In the genomic region with DNA sequence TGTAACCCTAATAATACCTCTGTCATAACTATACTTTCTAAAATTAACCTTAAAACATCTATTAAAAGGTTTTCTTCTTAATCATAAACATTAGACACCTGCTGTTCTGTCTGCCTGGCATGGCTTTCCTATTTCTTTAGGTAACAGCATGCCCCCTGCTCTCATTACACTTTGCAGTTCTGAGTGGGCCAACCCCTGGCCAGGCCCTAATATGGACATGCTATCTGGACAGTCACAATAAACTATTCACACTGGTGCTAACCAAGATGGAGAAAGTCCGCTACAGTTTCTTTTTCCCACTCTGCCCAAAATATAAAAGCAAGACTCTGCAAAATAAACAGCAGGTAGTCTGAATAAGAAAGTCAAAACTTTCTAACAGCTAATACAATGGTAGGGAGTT, we compare ENCODE assay signal across 22 cellular contexts.
A peak's percentile ranks its signal among the peaks of the same experiment; 100 is the strongest.
DNase-seq lines count a peak whose midpoint lies in the region; ATAC-seq and TF ChIP-seq lines count a peak whose summit lies in the region.
"Had no signal": no experiment of that assay in that cellular context is flagged by ENCODE, and none has a peak within 500 bp of the region (broad histone marks: within the 10 kb centered on the region; RNA-seq: fewer than 3 reads in every experiment).

No MANE protein-coding gene starts in this region.

- peak overlapping the region in 4 of 7 donors; percentile 39 to 93 (median 74) for H3K27ac Mint-ChIP-seq in CD4-positive, alpha-beta memory T cell
- no peak overlapping the region for H3K27ac Mint-ChIP-seq in endodermal cell
- H3K27ac Mint-ChIP-seq in stimulated activated effector memory CD8-positive, alpha-beta T cell treated with anti-CD3 and anti-CD28 coated beads, Interleukin-12 subunit alpha, Interleukin-12 subunit beta, amount 100 ng/mL, for 72 hours: peak overlapping the region; percentile 3
- H3K27ac Mint-ChIP-seq: T-cell had no signal

- no peak for DNase-seq in CD4-positive, alpha-beta memory T cell
- DNase-seq in endodermal cell: no peak
- no peak for DNase-seq in stimulated activated effector memory CD8-positive, alpha-beta T cell treated with anti-CD3 and anti-CD28 coated beads, Interleukin-12 subunit alpha, Interleukin-12 subunit beta, amount 100 ng/mL, for 72 hours (ENCODE audit: low spot score in 2 of 2)
- DNase-seq in DMS153 treated with DMSO at 0.1 percent for 48 hours (lab: John Stamatoyannopoulos, UW; ENCODE audit: unreplicated experiment): no peak
- DNase-seq in nucleus accumbens (lab: John Stamatoyannopoulos, UW): no peak
- no peak for DNase-seq in RPMI8226
- DNase-seq: Calu3; CD8-positive, alpha-beta T cell; DMS79; H9; KBM-7; NCI-H1092 treated with DMSO at 0.1 percent for 48 hours; NCI-H1694; NCI-H2081; NCI-H2171; NCI-H345; NCI-H524; Peyer's patch; SJCRH30; T-cell had no signal

- H3K36me3 ChIP-seq in CD4-positive, alpha-beta memory T cell (ENCODE audit: insufficient read depth, low read length): no peaks in the 10 kb centered on the region
- H3K36me3 ChIP-seq in HEK293 (ENCODE audit: control insufficient read depth in 2 of 2, insufficient read depth in 1 of 2, low read length in 2 of 2) (no peaks in the 10 kb centered on the region), endodermal cell (ENCODE audit: control insufficient read depth, insufficient read depth, low read length) (no peaks in the 10 kb centered on the region)
- H3K36me3 ChIP-seq: BLaER1, Peyer's patch, SJCRH30 had no signal

- H3K9me3 Mint-ChIP-seq in CD4-positive, alpha-beta memory T cell: no peaks in the 10 kb centered on the region
- no peaks in the 10 kb centered on the region for H3K9me3 Mint-ChIP-seq in endodermal cell
- H3K9me3 Mint-ChIP-seq in stimulated activated effector memory CD8-positive, alpha-beta T cell treated with anti-CD3 and anti-CD28 coated beads, Interleukin-12 subunit alpha, Interleukin-12 subunit beta, amount 100 ng/mL, for 72 hours: no peaks in the 10 kb centered on the region
- H3K9me3 Mint-ChIP-seq: CD8-positive, alpha-beta T cell; T-cell had no signal

- H3K4me1 ChIP-seq in CD4-positive, alpha-beta memory T cell (ENCODE audit: insufficient read depth, low read length): peaks cover 29% of the 10 kb centered on the region
- no peaks in the 10 kb centered on the region for H3K4me1 ChIP-seq in HEK293 (ENCODE audit: control insufficient read depth, insufficient read depth, low read length)
- H3K4me1 ChIP-seq in endodermal cell (ENCODE audit: control insufficient read depth, insufficient read depth, low read length): peaks cover 21% of the 10 kb centered on the region
- H3K4me1 ChIP-seq: BLaER1, SJCRH30 had no signal

- intact Hi-C loops in CD4-positive, alpha-beta memory T cell (cut with micrococcal nuclease): loop anchor here (10.0 kb wide), 1 partner anchor 369 kb away; the partner anchor contains the start of gene CROT

- no peaks in the 10 kb centered on the region for H3K27me3 Mint-ChIP-seq in CD4-positive, alpha-beta memory T cell
- H3K27me3 Mint-ChIP-seq in endodermal cell (ENCODE audit: insufficient read depth): no peaks in the 10 kb centered on the region
- H3K27me3 Mint-ChIP-seq: T-cell had no signal

- no peak for TF ChIP-seq CTCF in HEK293 (tag by site-specific recombination; IDR thresholded peaks at IDR 0.05)
- TF ChIP-seq CTCF in endodermal cell (conservative IDR thresholded peaks at IDR 0.05): no peak

- H3K9me3 ChIP-seq in CD4-positive, alpha-beta memory T cell (ENCODE audit: control insufficient read depth in 1 of 2, low read length in 2 of 2): no peaks in the 10 kb centered on the region
- H3K9me3 ChIP-seq in HEK293 (ENCODE audit: control insufficient read depth, insufficient read depth, low read depth, low read length): no peaks in the 10 kb centered on the region
- no peaks in the 10 kb centered on the region for H3K9me3 ChIP-seq in endodermal cell (ENCODE audit: control insufficient read depth, low read length)
- H3K9me3 ChIP-seq: BLaER1, Peyer's patch, SJCRH30 had no signal

- no peak overlapping the region for H3K27ac ChIP-seq in CD4-positive, alpha-beta memory T cell (ENCODE audit: low read depth, low read length)
- H3K27ac ChIP-seq in HEK293 (ENCODE audit: extremely low read depth, low read depth, low read length) (no peak overlapping the region), endodermal cell (ENCODE audit: low read depth, low read length) (no peak overlapping the region)
- H3K27ac ChIP-seq: BLaER1, Peyer's patch, SJCRH30 had no signal

- no peak overlapping the region for H3K4me3 Mint-ChIP-seq in CD4-positive, alpha-beta memory T cell
- no peak overlapping the region for H3K4me3 Mint-ChIP-seq in endodermal cell
- no peak overlapping the region for H3K4me3 Mint-ChIP-seq in stimulated activated effector memory CD8-positive, alpha-beta T cell treated with anti-CD3 and anti-CD28 coated beads, Interleukin-12 subunit alpha, Interleukin-12 subunit beta, amount 100 ng/mL, for 72 hours
- H3K4me3 Mint-ChIP-seq: CD8-positive, alpha-beta T cell; H9; T-cell had no signal

- 93% methylated on average over 1 of the region's 1 CpG; no CpG with 5 or more reads in 1 of the 2 experiments for WGBS in endodermal cell (ENCODE audit: insufficient coverage in 1 of 2, insufficient read length in 1 of 2), 2 experiments

- H3K4me3 ChIP-seq in CD4-positive, alpha-beta memory T cell (ENCODE audit: low read length in 2 of 2): no peak overlapping the region
- H3K4me3 ChIP-seq in HEK293 (ENCODE audit: low read depth, low read length) (no peak overlapping the region), endodermal cell (ENCODE audit: low read length) (peak overlapping the region; percentile 24)
- H3K4me3 ChIP-seq: BLaER1, Peyer's patch, SJCRH30 had no signal

- H3K27me3 ChIP-seq in CD4-positive, alpha-beta memory T cell (ENCODE audit: insufficient read depth, low read length): no peaks in the 10 kb centered on the region
- H3K27me3 ChIP-seq in endodermal cell (ENCODE audit: control insufficient read depth, insufficient read depth, low read length, poor library complexity, severe bottlenecking): no peaks in the 10 kb centered on the region
- H3K27me3 ChIP-seq: BLaER1, Peyer's patch, SJCRH30 had no signal

- POLR2A ChIA-PET in CD4-positive, alpha-beta memory T cell (lab: Charles Lee; ENCODE audit: partially characterized antibody): no interaction called here
- POLR2A ChIA-PET in HEK293 (lab: Yijun Ruan, JAX): no interaction called here

- H3K4me1 Mint-ChIP-seq in CD4-positive, alpha-beta memory T cell: peaks cover 24 to 43% (median 35%) of the 10 kb centered on the region in 4 donors
- peaks cover 44% of the 10 kb centered on the region for H3K4me1 Mint-ChIP-seq in endodermal cell
- peaks cover 28% of the 10 kb centered on the region for H3K4me1 Mint-ChIP-seq in stimulated activated effector memory CD8-positive, alpha-beta T cell treated with anti-CD3 and anti-CD28 coated beads, Interleukin-12 subunit alpha, Interleukin-12 subunit beta, amount 100 ng/mL, for 72 hours

- H3K36me3 Mint-ChIP-seq in CD4-positive, alpha-beta memory T cell: no peaks in the 10 kb centered on the region
- peaks cover 6% of the 10 kb centered on the region for H3K36me3 Mint-ChIP-seq in endodermal cell (ENCODE audit: low read depth)
- no peaks in the 10 kb centered on the region for H3K36me3 Mint-ChIP-seq in stimulated activated effector memory CD8-positive, alpha-beta T cell treated with anti-CD3 and anti-CD28 coated beads, Interleukin-12 subunit alpha, Interleukin-12 subunit beta, amount 100 ng/mL, for 72 hours
- H3K36me3 Mint-ChIP-seq: CD8-positive, alpha-beta T cell; T-cell had no signal

- no peak overlapping the region for H3K9ac ChIP-seq in endodermal cell (ENCODE audit: extremely low read depth, low read length, poor library complexity, severe bottlenecking)
- H3K9ac ChIP-seq: BLaER1 had no signal

- ATAC-seq in stimulated activated effector memory CD8-positive, alpha-beta T cell treated with anti-CD3 and anti-CD28 coated beads, Interleukin-12 subunit alpha, Interleukin-12 subunit beta, amount 100 ng/mL, for 72 hours: no peak
- ATAC-seq: CD8-positive, alpha-beta T cell; T-cell had no signal

- CTCF ChIA-PET in CD4-positive, alpha-beta memory T cell (lab: Charles Lee; ENCODE audit: partially characterized antibody): interaction anchor here (1.8 kb wide), 1 partner anchor 173 kb away, joined by 3 read pairs; no protein-coding TSS in a partner anchor
- CTCF ChIA-PET in HEK293 (lab: Yijun Ruan, JAX): no interaction called here

TF ChIP-seq in HEK293, 187 proteins besides CTCF, POLR2A, EP300 and RAD21:
- TF ChIP-seq ZNF223 (tag by site-specific recombination; IDR thresholded peaks at IDR 0.05) (no peak), ZNF341 (tag by site-specific recombination; IDR thresholded peaks at IDR 0.05; ENCODE audit: low read depth) (0 out of 2 replicates have a peak, but pooled peaks have one; percentile 12)
